Comparison of ENCODE assay signal across 1 cellular context in the genomic region with DNA sequence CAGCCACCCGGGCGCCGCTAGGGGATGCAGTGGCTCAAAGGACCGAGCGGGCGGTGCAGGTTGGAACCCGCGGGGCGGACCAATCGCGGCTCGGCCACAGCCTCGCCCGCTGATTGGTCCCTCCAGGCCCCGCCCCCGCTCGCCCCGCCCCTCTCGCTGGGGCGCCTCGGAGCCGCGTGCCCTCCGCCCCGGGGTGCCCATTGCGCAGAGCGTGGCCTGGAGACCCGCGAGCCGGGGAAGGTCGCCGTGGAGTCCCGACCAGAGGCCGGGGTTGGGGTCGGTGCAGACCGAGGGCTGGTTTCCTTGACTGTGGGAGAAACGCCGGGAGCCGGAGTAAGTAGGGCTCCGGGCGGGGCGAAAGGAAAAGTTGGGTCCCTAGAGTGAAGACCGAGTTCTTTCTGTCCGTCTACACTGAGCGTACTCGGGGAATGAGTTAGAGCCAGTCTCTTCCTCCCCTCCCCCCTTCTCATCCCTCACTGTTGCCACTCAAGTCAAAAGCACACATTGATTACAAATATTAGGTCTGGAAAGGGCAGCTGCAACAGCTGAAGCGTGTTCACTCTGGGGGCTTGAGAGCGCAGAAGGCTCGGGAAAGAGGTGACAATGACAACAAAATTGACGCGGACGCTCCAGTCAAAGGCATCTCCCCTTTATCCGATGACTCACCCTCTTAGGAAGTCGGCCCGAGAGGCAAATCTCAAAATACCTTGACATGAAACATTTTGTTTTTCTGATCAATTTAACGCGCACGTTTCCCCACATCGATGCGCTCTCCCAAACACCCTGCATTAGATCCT.
TF ChIP-seq lines count a peak whose summit lies in the region.

No MANE protein-coding gene starts in this region.

TF ChIP-seq in HEK293, 187 proteins besides CTCF, POLR2A, EP300 and RAD21 (continued from another document and continues in another):
- TF ChIP-seq, protein P1, sequence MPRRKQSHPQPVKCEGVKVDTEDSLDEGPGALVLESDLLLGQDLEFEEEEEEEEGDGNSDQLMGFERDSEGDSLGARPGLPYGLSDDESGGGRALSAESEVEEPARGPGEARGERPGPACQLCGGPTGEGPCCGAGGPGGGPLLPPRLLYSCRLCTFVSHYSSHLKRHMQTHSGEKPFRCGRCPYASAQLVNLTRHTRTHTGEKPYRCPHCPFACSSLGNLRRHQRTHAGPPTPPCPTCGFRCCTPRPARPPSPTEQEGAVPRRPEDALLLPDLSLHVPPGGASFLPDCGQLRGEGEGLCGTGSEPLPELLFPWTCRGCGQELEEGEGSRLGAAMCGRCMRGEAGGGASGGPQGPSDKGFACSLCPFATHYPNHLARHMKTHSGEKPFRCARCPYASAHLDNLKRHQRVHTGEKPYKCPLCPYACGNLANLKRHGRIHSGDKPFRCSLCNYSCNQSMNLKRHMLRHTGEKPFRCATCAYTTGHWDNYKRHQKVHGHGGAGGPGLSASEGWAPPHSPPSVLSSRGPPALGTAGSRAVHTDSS (tag by site-specific recombination; IDR thresholded peaks at IDR 0.05), result 0 out of 2 replicates have a peak, but pooled peaks have one; percentile 24
- TF ChIP-seq ZNF366 (tag by site-specific recombination; conservative IDR thresholded peaks at IDR 0.05) (peak; percentile 85), ZNF214 (tag by site-specific recombination; IDR thresholded peaks at IDR 0.05; ENCODE audit: borderline replicate concordance) (no peak), ZNF394 (tag by site-specific recombination; IDR thresholded peaks at IDR 0.05; ENCODE audit: borderline replicate concordance) (0 out of 2 replicates have a peak, but pooled peaks have one; percentile 26), ZSCAN30 (tag by site-specific recombination; IDR thresholded peaks at IDR 0.05) (0 out of 2 replicates have a peak, but pooled peaks have one; percentile 22), ZFP41 (tag by site-specific recombination; IDR thresholded peaks at IDR 0.05; ENCODE audit: borderline replicate concordance) (no peak), IKZF3 (tag by site-specific recombination; IDR thresholded peaks at IDR 0.05) (peak; percentile 5; the same call in 1 of the 2 replicates), ZNF707 (tag by site-specific recombination; IDR thresholded peaks at IDR 0.05) (no peak), OVOL3 (tag by site-specific recombination; IDR thresholded peaks at IDR 0.05) (no peak), ZNF792 (tag by site-specific recombination; IDR thresholded peaks at IDR 0.05) (no peak), ZNF221 (tag by site-specific recombination; IDR thresholded peaks at IDR 0.05; ENCODE audit: borderline replicate concordance) (no peak), ZBTB20 (tag by site-specific recombination; IDR thresholded peaks at IDR 0.05) (peak; percentile 58; the same call in 1 of the 2 replicates), ZBTB1 (tag by site-specific recombination; IDR thresholded peaks at IDR 0.05) (no peak), ZNF561 (tag by site-specific recombination; IDR thresholded peaks at IDR 0.05; ENCODE audit: borderline replicate concordance) (peak; percentile 22; the same call in 1 of the 2 replicates), ZNF701 (tag by site-specific recombination; IDR thresholded peaks at IDR 0.05) (no peak), ZNF121 (tag by site-specific recombination; IDR thresholded peaks at IDR 0.05) (no peak), ZBTB21 (tag by site-specific recombination; IDR thresholded peaks at IDR 0.05) (no peak), OSR2 (tag by site-specific recombination; IDR thresholded peaks at IDR 0.05) (no peak; the same call in 1 of the 2 replicates), ZFP69B (tag by site-specific recombination; IDR thresholded peaks at IDR 0.05) (peak; percentile 78), TCF7L2 (IDR thresholded peaks at IDR 0.05; ENCODE audit: borderline replicate concordance, low read depth, low read length) (no peak; the same call in 1 of the 2 replicates), ZNF501 (tag by site-specific recombination; IDR thresholded peaks at IDR 0.05) (no peak; the same call in 1 of the 2 replicates), GFI1B (tag by site-specific recombination; IDR thresholded peaks at IDR 0.05) (no peak), ZSCAN16 (tag by site-specific recombination; IDR thresholded peaks at IDR 0.05) (0 out of 2 replicates have a peak, but pooled peaks have one; percentile 46), ZEB2 (tag by site-specific recombination; IDR thresholded peaks at IDR 0.05) (peak; percentile 79), EGR2 (tag by site-specific recombination; IDR thresholded peaks at IDR 0.05; ENCODE audit: low read depth) (no peak), ZNF302 (tag by site-specific recombination; IDR thresholded peaks at IDR 0.05; ENCODE audit: low read depth) (no peak), ZNF266 (tag by site-specific recombination; IDR thresholded peaks at IDR 0.05; ENCODE audit: low read depth) (no peak)
- TF ChIP-seq, protein P2, sequence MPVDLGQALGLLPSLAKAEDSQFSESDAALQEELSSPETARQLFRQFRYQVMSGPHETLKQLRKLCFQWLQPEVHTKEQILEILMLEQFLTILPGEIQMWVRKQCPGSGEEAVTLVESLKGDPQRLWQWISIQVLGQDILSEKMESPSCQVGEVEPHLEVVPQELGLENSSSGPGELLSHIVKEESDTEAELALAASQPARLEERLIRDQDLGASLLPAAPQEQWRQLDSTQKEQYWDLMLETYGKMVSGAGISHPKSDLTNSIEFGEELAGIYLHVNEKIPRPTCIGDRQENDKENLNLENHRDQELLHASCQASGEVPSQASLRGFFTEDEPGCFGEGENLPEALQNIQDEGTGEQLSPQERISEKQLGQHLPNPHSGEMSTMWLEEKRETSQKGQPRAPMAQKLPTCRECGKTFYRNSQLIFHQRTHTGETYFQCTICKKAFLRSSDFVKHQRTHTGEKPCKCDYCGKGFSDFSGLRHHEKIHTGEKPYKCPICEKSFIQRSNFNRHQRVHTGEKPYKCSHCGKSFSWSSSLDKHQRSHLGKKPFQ (tag by site-specific recombination; IDR thresholded peaks at IDR 0.05), result no peak
- TF ChIP-seq, protein P3, sequence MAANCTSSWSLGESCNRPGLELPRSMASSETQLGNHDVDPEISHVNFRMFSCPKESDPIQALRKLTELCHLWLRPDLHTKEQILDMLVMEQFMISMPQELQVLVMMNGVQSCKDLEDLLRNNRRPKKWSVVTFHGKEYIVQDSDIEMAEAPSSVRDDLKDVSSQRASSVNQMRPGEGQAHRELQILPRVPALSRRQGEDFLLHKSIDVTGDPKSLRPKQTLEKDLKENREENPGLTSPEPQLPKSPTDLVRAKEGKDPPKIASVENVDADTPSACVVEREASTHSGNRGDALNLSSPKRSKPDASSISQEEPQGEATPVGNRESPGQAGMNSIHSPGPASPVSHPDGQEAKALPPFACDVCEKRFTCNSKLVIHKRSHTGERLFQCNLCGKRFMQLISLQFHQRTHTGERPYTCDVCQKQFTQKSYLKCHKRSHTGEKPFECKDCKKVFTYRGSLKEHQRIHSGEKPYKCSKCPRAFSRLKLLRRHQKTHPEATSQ (tag by site-specific recombination; IDR thresholded peaks at IDR 0.05), result peak; percentile 39; the same call in 1 of the 2 replicates
- TF ChIP-seq, protein P4, sequence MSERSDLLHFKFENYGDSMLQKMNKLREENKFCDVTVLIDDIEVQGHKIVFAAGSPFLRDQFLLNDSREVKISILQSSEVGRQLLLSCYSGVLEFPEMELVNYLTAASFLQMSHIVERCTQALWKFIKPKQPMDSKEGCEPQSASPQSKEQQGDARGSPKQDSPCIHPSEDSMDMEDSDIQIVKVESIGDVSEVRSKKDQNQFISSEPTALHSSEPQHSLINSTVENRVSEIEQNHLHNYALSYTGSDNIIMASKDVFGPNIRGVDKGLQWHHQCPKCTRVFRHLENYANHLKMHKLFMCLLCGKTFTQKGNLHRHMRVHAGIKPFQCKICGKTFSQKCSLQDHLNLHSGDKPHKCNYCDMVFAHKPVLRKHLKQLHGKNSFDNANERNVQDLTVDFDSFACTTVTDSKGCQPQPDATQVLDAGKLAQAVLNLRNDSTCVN (tag by site-specific recombination; optimal IDR thresholded peaks at IDR 0.05), result peak; percentile 67
- TF ChIP-seq, protein P5, sequence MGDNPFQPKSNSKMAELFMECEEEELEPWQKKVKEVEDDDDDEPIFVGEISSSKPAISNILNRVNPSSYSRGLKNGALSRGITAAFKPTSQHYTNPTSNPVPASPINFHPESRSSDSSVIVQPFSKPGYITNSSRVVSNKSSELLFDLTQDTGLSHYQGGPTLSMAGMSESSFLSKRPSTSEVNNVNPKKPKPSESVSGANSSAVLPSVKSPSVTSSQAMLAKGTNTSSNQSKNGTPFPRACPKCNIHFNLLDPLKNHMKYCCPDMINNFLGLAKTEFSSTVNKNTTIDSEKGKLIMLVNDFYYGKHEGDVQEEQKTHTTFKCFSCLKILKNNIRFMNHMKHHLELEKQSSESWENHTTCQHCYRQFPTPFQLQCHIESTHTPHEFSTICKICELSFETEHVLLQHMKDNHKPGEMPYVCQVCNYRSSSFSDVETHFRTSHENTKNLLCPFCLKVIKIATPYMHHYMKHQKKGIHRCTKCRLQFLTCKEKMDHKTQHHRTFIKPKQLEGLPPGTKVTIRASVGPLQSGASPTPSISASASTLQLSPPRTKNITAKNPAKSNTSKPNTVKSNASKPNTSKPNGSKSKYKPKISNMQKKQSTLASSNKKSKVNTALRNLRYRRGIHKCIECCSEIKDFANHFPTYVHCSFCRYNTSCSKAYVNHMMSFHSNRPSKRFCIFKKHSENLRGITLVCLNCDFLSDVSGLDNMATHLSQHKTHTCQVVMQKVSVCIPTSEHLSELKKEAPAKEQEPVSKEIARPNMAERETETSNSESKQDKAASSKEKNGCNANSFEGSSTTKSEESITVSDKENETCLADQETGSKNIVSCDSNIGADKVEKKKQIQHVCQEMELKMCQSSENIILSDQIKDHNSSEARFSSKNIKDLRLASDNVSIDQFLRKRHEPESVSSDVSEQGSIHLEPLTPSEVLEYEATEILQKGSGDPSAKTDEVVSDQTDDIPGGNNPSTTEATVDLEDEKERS (tag by site-specific recombination; IDR thresholded peaks at IDR 0.05), result no peak
- TF ChIP-seq, protein P6, sequence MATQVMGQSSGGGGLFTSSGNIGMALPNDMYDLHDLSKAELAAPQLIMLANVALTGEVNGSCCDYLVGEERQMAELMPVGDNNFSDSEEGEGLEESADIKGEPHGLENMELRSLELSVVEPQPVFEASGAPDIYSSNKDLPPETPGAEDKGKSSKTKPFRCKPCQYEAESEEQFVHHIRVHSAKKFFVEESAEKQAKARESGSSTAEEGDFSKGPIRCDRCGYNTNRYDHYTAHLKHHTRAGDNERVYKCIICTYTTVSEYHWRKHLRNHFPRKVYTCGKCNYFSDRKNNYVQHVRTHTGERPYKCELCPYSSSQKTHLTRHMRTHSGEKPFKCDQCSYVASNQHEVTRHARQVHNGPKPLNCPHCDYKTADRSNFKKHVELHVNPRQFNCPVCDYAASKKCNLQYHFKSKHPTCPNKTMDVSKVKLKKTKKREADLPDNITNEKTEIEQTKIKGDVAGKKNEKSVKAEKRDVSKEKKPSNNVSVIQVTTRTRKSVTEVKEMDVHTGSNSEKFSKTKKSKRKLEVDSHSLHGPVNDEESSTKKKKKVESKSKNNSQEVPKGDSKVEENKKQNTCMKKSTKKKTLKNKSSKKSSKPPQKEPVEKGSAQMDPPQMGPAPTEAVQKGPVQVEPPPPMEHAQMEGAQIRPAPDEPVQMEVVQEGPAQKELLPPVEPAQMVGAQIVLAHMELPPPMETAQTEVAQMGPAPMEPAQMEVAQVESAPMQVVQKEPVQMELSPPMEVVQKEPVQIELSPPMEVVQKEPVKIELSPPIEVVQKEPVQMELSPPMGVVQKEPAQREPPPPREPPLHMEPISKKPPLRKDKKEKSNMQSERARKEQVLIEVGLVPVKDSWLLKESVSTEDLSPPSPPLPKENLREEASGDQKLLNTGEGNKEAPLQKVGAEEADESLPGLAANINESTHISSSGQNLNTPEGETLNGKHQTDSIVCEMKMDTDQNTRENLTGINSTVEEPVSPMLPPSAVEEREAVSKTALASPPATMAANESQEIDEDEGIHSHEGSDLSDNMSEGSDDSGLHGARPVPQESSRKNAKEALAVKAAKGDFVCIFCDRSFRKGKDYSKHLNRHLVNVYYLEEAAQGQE (tag by site-specific recombination; IDR thresholded peaks at IDR 0.05), result no peak
- TF ChIP-seq, protein P7, sequence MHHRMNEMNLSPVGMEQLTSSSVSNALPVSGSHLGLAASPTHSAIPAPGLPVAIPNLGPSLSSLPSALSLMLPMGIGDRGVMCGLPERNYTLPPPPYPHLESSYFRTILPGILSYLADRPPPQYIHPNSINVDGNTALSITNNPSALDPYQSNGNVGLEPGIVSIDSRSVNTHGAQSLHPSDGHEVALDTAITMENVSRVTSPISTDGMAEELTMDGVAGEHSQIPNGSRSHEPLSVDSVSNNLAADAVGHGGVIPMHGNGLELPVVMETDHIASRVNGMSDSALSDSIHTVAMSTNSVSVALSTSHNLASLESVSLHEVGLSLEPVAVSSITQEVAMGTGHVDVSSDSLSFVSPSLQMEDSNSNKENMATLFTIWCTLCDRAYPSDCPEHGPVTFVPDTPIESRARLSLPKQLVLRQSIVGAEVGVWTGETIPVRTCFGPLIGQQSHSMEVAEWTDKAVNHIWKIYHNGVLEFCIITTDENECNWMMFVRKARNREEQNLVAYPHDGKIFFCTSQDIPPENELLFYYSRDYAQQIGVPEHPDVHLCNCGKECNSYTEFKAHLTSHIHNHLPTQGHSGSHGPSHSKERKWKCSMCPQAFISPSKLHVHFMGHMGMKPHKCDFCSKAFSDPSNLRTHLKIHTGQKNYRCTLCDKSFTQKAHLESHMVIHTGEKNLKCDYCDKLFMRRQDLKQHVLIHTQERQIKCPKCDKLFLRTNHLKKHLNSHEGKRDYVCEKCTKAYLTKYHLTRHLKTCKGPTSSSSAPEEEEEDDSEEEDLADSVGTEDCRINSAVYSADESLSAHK (tag by site-specific recombination; IDR thresholded peaks at IDR 0.05), result 0 out of 2 replicates have a peak, but pooled peaks have one; percentile 36
- TF ChIP-seq, protein P8, sequence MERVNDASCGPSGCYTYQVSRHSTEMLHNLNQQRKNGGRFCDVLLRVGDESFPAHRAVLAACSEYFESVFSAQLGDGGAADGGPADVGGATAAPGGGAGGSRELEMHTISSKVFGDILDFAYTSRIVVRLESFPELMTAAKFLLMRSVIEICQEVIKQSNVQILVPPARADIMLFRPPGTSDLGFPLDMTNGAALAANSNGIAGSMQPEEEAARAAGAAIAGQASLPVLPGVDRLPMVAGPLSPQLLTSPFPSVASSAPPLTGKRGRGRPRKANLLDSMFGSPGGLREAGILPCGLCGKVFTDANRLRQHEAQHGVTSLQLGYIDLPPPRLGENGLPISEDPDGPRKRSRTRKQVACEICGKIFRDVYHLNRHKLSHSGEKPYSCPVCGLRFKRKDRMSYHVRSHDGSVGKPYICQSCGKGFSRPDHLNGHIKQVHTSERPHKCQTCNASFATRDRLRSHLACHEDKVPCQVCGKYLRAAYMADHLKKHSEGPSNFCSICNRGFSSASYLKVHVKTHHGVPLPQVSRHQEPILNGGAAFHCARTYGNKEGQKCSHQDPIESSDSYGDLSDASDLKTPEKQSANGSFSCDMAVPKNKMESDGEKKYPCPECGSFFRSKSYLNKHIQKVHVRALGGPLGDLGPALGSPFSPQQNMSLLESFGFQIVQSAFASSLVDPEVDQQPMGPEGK (tag by site-specific recombination; IDR thresholded peaks at IDR 0.05), result peak; percentile 64
- TF ChIP-seq, protein P9, sequence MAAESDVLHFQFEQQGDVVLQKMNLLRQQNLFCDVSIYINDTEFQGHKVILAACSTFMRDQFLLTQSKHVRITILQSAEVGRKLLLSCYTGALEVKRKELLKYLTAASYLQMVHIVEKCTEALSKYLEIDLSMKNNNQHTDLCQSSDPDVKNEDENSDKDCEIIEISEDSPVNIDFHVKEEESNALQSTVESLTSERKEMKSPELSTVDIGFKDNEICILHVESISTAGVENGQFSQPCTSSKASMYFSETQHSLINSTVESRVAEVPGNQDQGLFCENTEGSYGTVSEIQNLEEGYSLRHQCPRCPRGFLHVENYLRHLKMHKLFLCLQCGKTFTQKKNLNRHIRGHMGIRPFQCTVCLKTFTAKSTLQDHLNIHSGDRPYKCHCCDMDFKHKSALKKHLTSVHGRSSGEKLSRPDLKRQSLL (tag by site-specific recombination; IDR thresholded peaks at IDR 0.05), result peak; percentile 54; the same call in 1 of the 2 replicates
